Comparison of ENCODE assay signal across 8 cellular contexts in genomic region chr16:84084570-84085270, GRCh38. TPM values are rescaled to one million over a fixed set of nuclear protein-coding genes. Genes with fewer than 3 reads are reported as not detected.
DNase-seq lines count a peak whose midpoint lies in the region; ATAC-seq lines count a peak whose summit lies in the region.

No MANE protein-coding gene starts in this region.

- H3K36me3 Mint-ChIP-seq in activated T-helper 2 cell treated with anti-CD3 and anti-CD28 coated beads, Interferon-gamma antibody, Interleukin-2, Interleukin-4, amounts not matched to agents 10 μg/mL and 5 μg/mL and 100 μg/mL, durations not matched to agents 14 hours and 24 hours and 36 hours (ENCODE audit: low read depth), result peaks cover 71% of the 10 kb centered on the region

- intact Hi-C loops in activated T-helper 2 cell treated with anti-CD3 and anti-CD28 coated beads, Interferon-gamma antibody, Interleukin-2, Interleukin-4, amounts not matched to agents 10 μg/mL and 5 μg/mL and 100 μg/mL, durations not matched to agents 14 hours and 24 hours and 36 hours (cut with micrococcal nuclease), result loop anchor here (2.0 to 10.0 kb wide), 2 partner anchors 54 to 420 kb away; partner anchors contain the start of gene MEAK7

- H3K27ac Mint-ChIP-seq in activated T-helper 2 cell treated with anti-CD3 and anti-CD28 coated beads, Interferon-gamma antibody, Interleukin-2, Interleukin-4, amounts not matched to agents 10 μg/mL and 5 μg/mL and 100 μg/mL, durations not matched to agents 14 hours and 24 hours and 36 hours, result no peak overlapping the region

- no peak overlapping the region for H3K4me3 Mint-ChIP-seq in activated T-helper 2 cell treated with anti-CD3 and anti-CD28 coated beads, Interferon-gamma antibody, Interleukin-2, Interleukin-4, amounts not matched to agents 10 μg/mL and 5 μg/mL and 100 μg/mL, durations not matched to agents 14 hours and 24 hours and 36 hours (ENCODE audit: low read depth)

- no peak for ATAC-seq in HG03521 (IDR thresholded peaks at IDR 0.05; ENCODE audit: unreplicated experiment)

- H3K9me3 Mint-ChIP-seq in activated T-helper 2 cell treated with anti-CD3 and anti-CD28 coated beads, Interferon-gamma antibody, Interleukin-2, Interleukin-4, amounts not matched to agents 10 μg/mL and 5 μg/mL and 100 μg/mL, durations not matched to agents 14 hours and 24 hours and 36 hours, result no peaks in the 10 kb centered on the region

- no peaks in the 10 kb centered on the region for H3K27me3 Mint-ChIP-seq in activated T-helper 2 cell treated with anti-CD3 and anti-CD28 coated beads, Interferon-gamma antibody, Interleukin-2, Interleukin-4, amounts not matched to agents 10 μg/mL and 5 μg/mL and 100 μg/mL, durations not matched to agents 14 hours and 24 hours and 36 hours (ENCODE audit: low read depth)

- DNase-seq in NCI-H1417 (lab: John Stamatoyannopoulos, UW) (peak; percentile 18 to 66 (median 49)), NCI-H1417 treated with DMSO at 0.1 percent for 48 hours (lab: John Stamatoyannopoulos, UW) (no peak), HUDEP-2 (lab: John Stamatoyannopoulos, UW; ENCODE audit: unreplicated experiment in 76 of 76) (peak in 56 of 76 experiments; percentile 2 to 65 (median 39)), RPMI8226 (peak; percentile 71), germinal center (ENCODE audit: low spot score) (peak; percentile 84), renal cortical epithelial cell (ENCODE audit: low read depth) (peak; percentile 63)
- peak; percentile 63 for DNase-seq in activated T-helper 2 cell treated with anti-CD3 and anti-CD28 coated beads, Interferon-gamma antibody, Interleukin-2, Interleukin-4, amounts not matched to agents 10 μg/mL and 5 μg/mL and 100 μg/mL, durations not matched to agents 14 hours and 24 hours and 36 hours (ENCODE audit: low spot score)

- peaks cover 42% of the 10 kb centered on the region for H3K4me1 Mint-ChIP-seq in activated T-helper 2 cell treated with anti-CD3 and anti-CD28 coated beads, Interferon-gamma antibody, Interleukin-2, Interleukin-4, amounts not matched to agents 10 μg/mL and 5 μg/mL and 100 μg/mL, durations not matched to agents 14 hours and 24 hours and 36 hours (ENCODE audit: low read depth)

RNA-seq across cellular contexts. Expression of gene MBTPS1, which starts 32.0 kb away (rescaled TPM):
- total RNA-seq in activated T-helper 2 cell treated with anti-CD3 and anti-CD28 coated beads, Interferon-gamma antibody, Interleukin-2, Interleukin-4, amounts not matched to agents 10 μg/mL and 5 μg/mL and 100 μg/mL, durations not matched to agents 14 hours and 24 hours and 36 hours, result 54.5 and 58.1 TPM in 2 replicates
- total RNA-seq in renal cortical epithelial cell, result 71.0 and 115 TPM in 2 replicates

RNA-seq across cellular contexts. Expression of gene SLC38A8, which starts 42.1 kb away (rescaled TPM):
- 0.28 TPM in 1 of 2 replicates, not detected in the other for total RNA-seq in activated T-helper 2 cell treated with anti-CD3 and anti-CD28 coated beads, Interferon-gamma antibody, Interleukin-2, Interleukin-4, amounts not matched to agents 10 μg/mL and 5 μg/mL and 100 μg/mL, durations not matched to agents 14 hours and 24 hours and 36 hours
- total RNA-seq in renal cortical epithelial cell, result not detected in 2 replicates
